20 cellular contexts compared by ENCODE assay signal in genomic region chr12:5376591-5377207, GRCh38. TPM values are rescaled to one million over a fixed set of nuclear protein-coding genes. Genes with fewer than 3 reads are reported as not detected.
A peak's percentile ranks its signal among the peaks of the same experiment; 100 is the strongest.
DNase-seq lines count a peak whose midpoint lies in the region; ATAC-seq and FAIRE-seq lines count a peak whose summit lies in the region.
"Had no signal": no experiment of that assay in that cellular context is flagged by ENCODE, and none has a peak within 500 bp of the region (broad histone marks: within the 10 kb centered on the region; RNA-seq: fewer than 3 reads in every experiment).

No MANE protein-coding gene starts in this region.

- FAIRE-seq in urothelium cell line (lab: Jason Lieb, UNC) = peak; percentile 97

- no peak overlapping the region for H3K4me3 Mint-ChIP-seq in activated naive CD4-positive, alpha-beta T cell treated with anti-CD3 and anti-CD28 coated beads for 36 hours
- H3K4me3 Mint-ChIP-seq: activated CD8-positive, alpha-beta memory T cell treated with anti-CD3 and anti-CD28 coated beads, Interleukin-2, amount 10 ng/mL, durations not matched to agents 7 days and 5 days; effector memory CD8-positive, alpha-beta T cell; H9; stimulated activated memory B cell treated with anti-CD40 and anti-IgM and Interleukin-4, amounts not matched to agents 10 μg/mL and 1 μg/mL and 100 μg/mL, for 72 hours; type B pancreatic cell had no signal

- no peaks in the 10 kb centered on the region for H3K27me3 Mint-ChIP-seq in activated naive CD4-positive, alpha-beta T cell treated with anti-CD3 and anti-CD28 coated beads for 36 hours (ENCODE audit: low read depth)
- H3K27me3 Mint-ChIP-seq: activated CD8-positive, alpha-beta memory T cell treated with anti-CD3 and anti-CD28 coated beads, Interleukin-2, amount 10 ng/mL, durations not matched to agents 7 days and 5 days; effector memory CD8-positive, alpha-beta T cell; stimulated activated memory B cell treated with anti-CD40 and anti-IgM and Interleukin-4, amounts not matched to agents 10 μg/mL and 1 μg/mL and 100 μg/mL, for 72 hours had no signal

- no peaks in the 10 kb centered on the region for H3K9me3 Mint-ChIP-seq in activated naive CD4-positive, alpha-beta T cell treated with anti-CD3 and anti-CD28 coated beads for 36 hours
- H3K9me3 Mint-ChIP-seq: H9; stimulated activated memory B cell treated with anti-CD40 and anti-IgM and Interleukin-4, amounts not matched to agents 10 μg/mL and 1 μg/mL and 100 μg/mL, for 72 hours; type B pancreatic cell had no signal

- no peaks in the 10 kb centered on the region for H3K36me3 Mint-ChIP-seq in activated naive CD4-positive, alpha-beta T cell treated with anti-CD3 and anti-CD28 coated beads for 36 hours (ENCODE audit: low read depth)
- H3K36me3 Mint-ChIP-seq: activated CD8-positive, alpha-beta memory T cell treated with anti-CD3 and anti-CD28 coated beads, Interleukin-2, amount 10 ng/mL, durations not matched to agents 7 days and 5 days; stimulated activated memory B cell treated with anti-CD40 and anti-IgM and Interleukin-4, amounts not matched to agents 10 μg/mL and 1 μg/mL and 100 μg/mL, for 72 hours; type B pancreatic cell had no signal

- CTCF ChIA-PET in activated naive CD4-positive, alpha-beta T cell treated with anti-CD3 and anti-CD28 coated beads for 36 hours (lab: Charles Lee) = no interaction called here

- DNase-seq in NCI-H82 (lab: John Stamatoyannopoulos, UW) (peak; percentile 32), NCI-H82 treated with DMSO at 0.1 percent for 48 hours (lab: John Stamatoyannopoulos, UW; ENCODE audit: unreplicated experiment) (no peak), NCI-H2107 (lab: John Stamatoyannopoulos, UW) (peak; percentile 95), SHP77 (lab: John Stamatoyannopoulos, UW) (peak; percentile 67 to 74), urothelium cell line (ENCODE audit: low spot score) (peak; percentile 76)
- DNase-seq in activated naive CD4-positive, alpha-beta T cell treated with anti-CD3 and anti-CD28 coated beads for 36 hours = no peak
- DNase-seq: 8988T; activated CD4-positive, CD25-positive, alpha-beta regulatory T cell; activated CD8-positive, alpha-beta memory T cell treated with anti-CD3 and anti-CD28 coated beads, Interleukin-2, amount 10 ng/mL, durations not matched to agents 7 days and 5 days; amniotic stem cell; effector memory CD8-positive, alpha-beta T cell; H9; heart right ventricle; mesendoderm; stimulated activated CD4-positive, alpha-beta T cell treated with anti-CD3 and anti-CD28 coated beads, Interleukin-12 subunit alpha, Interleukin-12 subunit beta, amount 100 ng/mL, for 4 hours had no signal

- H3K27ac Mint-ChIP-seq in activated naive CD4-positive, alpha-beta T cell treated with anti-CD3 and anti-CD28 coated beads for 36 hours = no peak overlapping the region
- H3K27ac Mint-ChIP-seq: activated CD8-positive, alpha-beta memory T cell treated with anti-CD3 and anti-CD28 coated beads, Interleukin-2, amount 10 ng/mL, durations not matched to agents 7 days and 5 days; effector memory CD8-positive, alpha-beta T cell; H9; stimulated activated memory B cell treated with anti-CD40 and anti-IgM and Interleukin-4, amounts not matched to agents 10 μg/mL and 1 μg/mL and 100 μg/mL, for 72 hours; type B pancreatic cell had no signal

- ATAC-seq in HG02623 (IDR thresholded peaks at IDR 0.05; ENCODE audit: unreplicated experiment) = no peak
- ATAC-seq in GM21619 (IDR thresholded peaks at IDR 0.05; ENCODE audit: unreplicated experiment) = no peak
- ATAC-seq: activated CD8-positive, alpha-beta memory T cell treated with anti-CD3 and anti-CD28 coated beads, Interleukin-2, amount 10 ng/mL, durations not matched to agents 7 days and 5 days; effector memory CD8-positive, alpha-beta T cell; heart right ventricle; stimulated activated memory B cell treated with anti-CD40 and anti-IgM and Interleukin-4, amounts not matched to agents 10 μg/mL and 1 μg/mL and 100 μg/mL, for 72 hours had no signal

- intact Hi-C loops in activated naive CD4-positive, alpha-beta T cell treated with anti-CD3 and anti-CD28 coated beads for 36 hours (cut with micrococcal nuclease) = no loop called here

- no peaks in the 10 kb centered on the region for H3K4me1 Mint-ChIP-seq in activated naive CD4-positive, alpha-beta T cell treated with anti-CD3 and anti-CD28 coated beads for 36 hours (ENCODE audit: low read depth)
- H3K4me1 Mint-ChIP-seq: activated CD8-positive, alpha-beta memory T cell treated with anti-CD3 and anti-CD28 coated beads, Interleukin-2, amount 10 ng/mL, durations not matched to agents 7 days and 5 days; H9; stimulated activated memory B cell treated with anti-CD40 and anti-IgM and Interleukin-4, amounts not matched to agents 10 μg/mL and 1 μg/mL and 100 μg/mL, for 72 hours had no signal

RNA-seq across cellular contexts. Expression of gene NTF3, which starts 55.2 kb away (rescaled TPM):
- not detected for total RNA-seq in activated naive CD4-positive, alpha-beta T cell treated with anti-CD3 and anti-CD28 coated beads for 36 hours
- total RNA-seq: activated CD8-positive, alpha-beta memory T cell treated with anti-CD3 and anti-CD28 coated beads, Interleukin-2, amount 10 ng/mL, durations not matched to agents 7 days and 5 days; T-helper 2 cell treated with Interferon-gamma antibody and Interleukin-4, amounts not matched to agents 100 ng/mL and 5 ng/mL, for 36 hours had no signal

Comparison
In these comparisons a context has a peak if more than half of its experiments do, and no peak if none do; other contexts are left out.
1. DNase-seq: peak in NCI-H82 (single experiment), NCI-H2107 (single experiment), SHP77 (2 of 2) and urothelium cell line (single experiment); none in NCI-H82 treated with DMSO at 0.1 percent for 48 hours (single experiment) and activated naive CD4-positive, alpha-beta T cell treated with anti-CD3 and anti-CD28 coated beads for 36 hours (single experiment).